ENCODE assay signal across 9 cellular contexts in genomic region chr6:167898673-167899311, GRCh38.
DNase-seq lines count a peak whose midpoint lies in the region; ATAC-seq and TF ChIP-seq lines count a peak whose summit lies in the region.
"Had no signal": no experiment of that assay in that cellular context is flagged by ENCODE, and none has a peak within 500 bp of the region (broad histone marks: within the 10 kb centered on the region; RNA-seq: fewer than 3 reads in every experiment).

No MANE protein-coding gene starts in this region.

- no peaks in the 10 kb centered on the region for H3K27me3 Mint-ChIP-seq in natural killer cell (ENCODE audit: low read depth in 2 of 2)

- ATAC-seq in HG02852 (IDR thresholded peaks at IDR 0.05; ENCODE audit: unreplicated experiment) (peak; percentile 47), HG03196 (IDR thresholded peaks at IDR 0.05; ENCODE audit: unreplicated experiment) (no peak), natural killer cell (no peak)
- ATAC-seq: naive thymus-derived CD4-positive, alpha-beta T cell had no signal

- no peaks in the 10 kb centered on the region for H3K4me1 Mint-ChIP-seq in natural killer cell
- H3K4me1 Mint-ChIP-seq: naive thymus-derived CD4-positive, alpha-beta T cell had no signal

- no peak for TF ChIP-seq CTCF in natural killer cell (IDR thresholded peaks at IDR 0.05)

- no peak overlapping the region for H3K27ac Mint-ChIP-seq in natural killer cell
- H3K27ac Mint-ChIP-seq: naive thymus-derived CD4-positive, alpha-beta T cell had no signal

- no peaks in the 10 kb centered on the region for H3K36me3 Mint-ChIP-seq in natural killer cell
- H3K36me3 Mint-ChIP-seq: naive thymus-derived CD4-positive, alpha-beta T cell had no signal

- peak; percentile 30 for DNase-seq in EL
- peak; percentile 65 for DNase-seq in NOMO-1 treated with DMSO at 0.1 percent for 48 hours (lab: John Stamatoyannopoulos, UW; ENCODE audit: unreplicated experiment)
- peak; percentile 65 for DNase-seq in dermis blood vessel endothelial cell
- DNase-seq in midbrain (lab: John Stamatoyannopoulos, UW), result peak; percentile 53
- DNase-seq in stimulated activated CD4-positive, alpha-beta T cell treated with anti-CD3 and anti-CD28 coated beads, Interleukin-15, amount 100 ng/mL, for 24 hours, result no peak
- DNase-seq in natural killer cell, result no peak

- H3K4me3 Mint-ChIP-seq in natural killer cell, result no peak overlapping the region
- H3K4me3 Mint-ChIP-seq: naive thymus-derived CD4-positive, alpha-beta T cell had no signal

- H3K9me3 Mint-ChIP-seq in natural killer cell, result no peaks in the 10 kb centered on the region
- H3K9me3 Mint-ChIP-seq: naive thymus-derived CD4-positive, alpha-beta T cell had no signal

- intact Hi-C loops in natural killer cell (cut with micrococcal nuclease), result no loop called here

Comparison
In these comparisons a context has a peak if more than half of its experiments do, and no peak if none do; other contexts are left out.
1. DNase-seq: peak in EL (single experiment), NOMO-1 treated with DMSO at 0.1 percent for 48 hours (single experiment), dermis blood vessel endothelial cell (single experiment) and midbrain (single experiment); none in stimulated activated CD4-positive, alpha-beta T cell treated with anti-CD3 and anti-CD28 coated beads, Interleukin-15, amount 100 ng/mL, for 24 hours (single experiment) and natural killer cell (single experiment).